8 cellular contexts compared by ENCODE assay signal in the genomic region with DNA sequence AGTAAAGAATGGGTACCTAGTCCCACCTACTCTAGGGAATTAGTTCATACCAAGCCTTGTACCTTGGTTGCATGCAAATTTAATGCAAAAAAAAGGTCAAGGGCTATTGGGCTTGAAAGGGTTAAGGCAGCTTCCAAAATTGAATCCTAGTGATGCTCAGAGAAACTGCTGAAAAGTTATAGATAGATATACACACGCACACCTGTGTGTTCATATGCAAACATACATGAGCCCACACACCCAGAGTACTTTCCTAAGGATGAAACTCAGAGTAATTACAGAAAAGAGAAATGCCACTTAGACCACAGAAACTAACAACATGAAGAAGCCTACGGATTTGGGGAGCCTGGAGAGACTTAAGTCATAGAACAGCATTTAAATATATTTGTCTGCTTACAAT. TPM values are rescaled to one million over a fixed set of nuclear protein-coding genes. Genes with fewer than 3 reads are reported as not detected.
DNase-seq lines count a peak whose midpoint lies in the region; ATAC-seq and TF ChIP-seq lines count a peak whose summit lies in the region.

No MANE protein-coding gene starts in this region.

- CTCF ChIA-PET in activated naive CD4-positive, alpha-beta T cell treated with anti-CD3 and anti-CD28 coated beads for 36 hours (lab: Charles Lee), result interaction anchor here (1.8 kb wide), 1 partner anchor 35 kb away, joined by 6 read pairs; no protein-coding TSS in a partner anchor

- H3K9me3 ChIP-seq in T-helper 17 cell (ENCODE audit: control insufficient read depth, low read length, poor library complexity, severe bottlenecking), result no peaks in the 10 kb centered on the region

- H3K36me3 Mint-ChIP-seq in activated naive CD4-positive, alpha-beta T cell treated with anti-CD3 and anti-CD28 coated beads for 36 hours (ENCODE audit: low read depth), result peaks cover 5% of the 10 kb centered on the region
- peaks cover 4% of the 10 kb centered on the region for H3K36me3 Mint-ChIP-seq in T-helper 17 cell (ENCODE audit: low read depth)

- TF ChIP-seq CTCF in omental fat pad (IDR thresholded peaks at IDR 0.05), result no peak

- intact Hi-C loops in activated naive CD4-positive, alpha-beta T cell treated with anti-CD3 and anti-CD28 coated beads for 36 hours (cut with micrococcal nuclease), result loop anchor here (1.0 to 5.0 kb wide), 5 partner anchors 16 to 1812 kb away; a partner anchor contains a TSS

- H3K4me3 Mint-ChIP-seq in activated naive CD4-positive, alpha-beta T cell treated with anti-CD3 and anti-CD28 coated beads for 36 hours, result peak overlapping the region; percentile 83
- H3K4me3 Mint-ChIP-seq in T-helper 17 cell, result peak overlapping the region; percentile 95

- H3K27me3 ChIP-seq in layer of hippocampus (ENCODE audit: control insufficient read depth, insufficient read depth, low read length), result no peaks in the 10 kb centered on the region

- 31% methylated on average over 2 of the region's 2 CpGs for WGBS in urinary bladder

- H3K9me3 Mint-ChIP-seq in activated naive CD4-positive, alpha-beta T cell treated with anti-CD3 and anti-CD28 coated beads for 36 hours, result no peaks in the 10 kb centered on the region

- peak overlapping the region; percentile 89 for H3K27ac Mint-ChIP-seq in activated naive CD4-positive, alpha-beta T cell treated with anti-CD3 and anti-CD28 coated beads for 36 hours
- H3K27ac Mint-ChIP-seq in T-helper 17 cell, result peak overlapping the region; percentile 90

- peak; percentile 14 for DNase-seq in activated naive CD4-positive, alpha-beta T cell treated with anti-CD3 and anti-CD28 coated beads for 36 hours
- DNase-seq in activated naive CD4-positive, alpha-beta T cell (lab: John Stamatoyannopoulos, UW), result no peak
- no peak for DNase-seq in T-helper 17 cell
- DNase-seq in iPS-NIHi11 (ENCODE audit: low spot score), result no peak
- no peak for DNase-seq in omental fat pad (ENCODE audit: low spot score)

- ATAC-seq in HG02973 (IDR thresholded peaks at IDR 0.05; ENCODE audit: unreplicated experiment), result peak; percentile 54
- no peak for ATAC-seq in T-helper 17 cell
- ATAC-seq in omental fat pad (ENCODE audit: low FRiP score), result no peak

- H3K27ac ChIP-seq in layer of hippocampus (ENCODE audit: low read depth, low read length), result peak overlapping the region; percentile 95
- no peak overlapping the region for H3K27ac ChIP-seq in urinary bladder (ENCODE audit: low read depth)

- peaks cover 30% of the 10 kb centered on the region for H3K4me1 Mint-ChIP-seq in activated naive CD4-positive, alpha-beta T cell treated with anti-CD3 and anti-CD28 coated beads for 36 hours (ENCODE audit: low read depth)
- peaks cover 25% of the 10 kb centered on the region for H3K4me1 Mint-ChIP-seq in T-helper 17 cell

- no peaks in the 10 kb centered on the region for H3K36me3 ChIP-seq in urinary bladder (ENCODE audit: insufficient read depth)

- no peaks in the 10 kb centered on the region for H3K27me3 Mint-ChIP-seq in activated naive CD4-positive, alpha-beta T cell treated with anti-CD3 and anti-CD28 coated beads for 36 hours (ENCODE audit: low read depth)
- no peaks in the 10 kb centered on the region for H3K27me3 Mint-ChIP-seq in T-helper 17 cell

- peak overlapping the region; percentile 91 for H3K4me3 ChIP-seq in urinary bladder (ENCODE audit: low read depth, low read length)

- no peaks in the 10 kb centered on the region for H3K4me1 ChIP-seq in urinary bladder (ENCODE audit: insufficient read depth)

RNA-seq across cellular contexts. Expression of a gene that starts 1.5 kb away (rescaled TPM):
- 1 to 10 TPM; 4.0 to 5.7 TPM for total RNA-seq in activated naive CD4-positive, alpha-beta T cell treated with anti-CD3 and anti-CD28 coated beads for 36 hours
- total RNA-seq in T-helper 17 cell (10 to 100 TPM; 13.0 to 17.1 TPM), urinary bladder (30.5 TPM), omental fat pad (10 to 100 TPM; 24.2 to 51.1 (median 24.7) TPM)
- 11.5 TPM for polyA plus RNA-seq in urinary bladder
